ENCODE assay signal across 9 cellular contexts in genomic region chr16:10827691-10828341, GRCh38. TPM values are rescaled to one million over a fixed set of nuclear protein-coding genes. Genes with fewer than 3 reads are reported as not detected.
A peak's percentile ranks its signal among the peaks of the same experiment; 100 is the strongest.
DNase-seq lines count a peak whose midpoint lies in the region; ATAC-seq and TF ChIP-seq lines count a peak whose summit lies in the region.
"Had no signal": no experiment of that assay in that cellular context is flagged by ENCODE, and none has a peak within 500 bp of the region (broad histone marks: within the 10 kb centered on the region; RNA-seq: fewer than 3 reads in every experiment).

No MANE protein-coding gene starts in this region.

- intact Hi-C loops in lower leg skin (cut with DNase I; ENCODE audit: low total_unique reads) = no loop called here
- intact Hi-C loops in CD8-positive, alpha-beta T cell (cut with DNase I, micrococcal nuclease) = no loop called here
- intact Hi-C loops in CD4-positive, alpha-beta memory T cell (cut with micrococcal nuclease) = no loop called here

- H3K36me3 Mint-ChIP-seq in CD8-positive, alpha-beta T cell = no peaks in the 10 kb centered on the region
- H3K36me3 Mint-ChIP-seq in CD4-positive, alpha-beta memory T cell = no peaks in the 10 kb centered on the region

- ATAC-seq in CD8-positive, alpha-beta T cell = no peak

- no peaks in the 10 kb centered on the region for H3K9me3 Mint-ChIP-seq in CD8-positive, alpha-beta T cell
- H3K9me3 Mint-ChIP-seq in CD4-positive, alpha-beta memory T cell = no peaks in the 10 kb centered on the region
- H3K9me3 Mint-ChIP-seq: activated B cell treated with CpG ODN at 0.5 μM for 24 hours had no signal

- H3K9ac ChIP-seq in subcutaneous abdominal adipose tissue (ENCODE audit: low read length in 5 of 5) = peak overlapping the region; percentile 50 to 75 (median 59)

- WGBS in lower leg skin, 2 donors = 26 to 28% methylated on average over 10 to 11 of the region's 11 CpGs

- POLR2A ChIA-PET in CD8-positive, alpha-beta T cell (lab: Charles Lee) = interaction anchor here (0.6 kb wide), 1 partner anchor 53 kb away, joined by 3 read pairs; no protein-coding TSS in a partner anchor
- POLR2A ChIA-PET in CD4-positive, alpha-beta memory T cell (lab: Charles Lee; ENCODE audit: partially characterized antibody) = no interaction called here

- CTCF ChIA-PET in CD8-positive, alpha-beta T cell (lab: Charles Lee) = no interaction called here
- CTCF ChIA-PET in CD4-positive, alpha-beta memory T cell (lab: Charles Lee; ENCODE audit: partially characterized antibody) = no interaction called here

- H3K27me3 ChIP-seq in subcutaneous abdominal adipose tissue (ENCODE audit: control insufficient read depth in 5 of 5, insufficient read depth in 4 of 5, low read length in 5 of 5) = no peaks in the 10 kb centered on the region
- no peaks in the 10 kb centered on the region for H3K27me3 ChIP-seq in CD8-positive, alpha-beta T cell (ENCODE audit: insufficient read depth, low read length)
- no peaks in the 10 kb centered on the region for H3K27me3 ChIP-seq in CD4-positive, alpha-beta memory T cell (ENCODE audit: insufficient read depth, low read length)

- no peak overlapping the region for H3K4me3 Mint-ChIP-seq in CD8-positive, alpha-beta T cell
- H3K4me3 Mint-ChIP-seq in CD4-positive, alpha-beta memory T cell = no peak overlapping the region
- H3K4me3 Mint-ChIP-seq: activated B cell treated with CpG ODN at 0.5 μM for 24 hours had no signal

- H3K27ac ChIP-seq in subcutaneous abdominal adipose tissue (ENCODE audit: low read depth, low read length) = peak overlapping the region; percentile 94
- no peak overlapping the region for H3K27ac ChIP-seq in CD8-positive, alpha-beta T cell (ENCODE audit: low read depth, low read length)
- H3K27ac ChIP-seq in CD4-positive, alpha-beta memory T cell (ENCODE audit: low read depth, low read length) = no peak overlapping the region

- peaks cover 8 to 36% (median 28%) of the 10 kb centered on the region in 5 donors for H3K4me1 ChIP-seq in subcutaneous abdominal adipose tissue (ENCODE audit: control insufficient read depth in 5 of 5, insufficient read depth in 5 of 5, low read length in 5 of 5)
- H3K4me1 ChIP-seq in CD8-positive, alpha-beta T cell (ENCODE audit: insufficient read depth, low read length) = no peaks in the 10 kb centered on the region
- no peaks in the 10 kb centered on the region for H3K4me1 ChIP-seq in CD4-positive, alpha-beta memory T cell (ENCODE audit: insufficient read depth, low read length)

- H3K4me3 ChIP-seq in HFF-Myc (replicated peaks; ENCODE audit: low read depth, low read length) = no peak overlapping the region
- no peak overlapping the region for H3K4me3 ChIP-seq in choroid plexus epithelial cell (ENCODE audit: low read depth, low read length)
- no peak overlapping the region for H3K4me3 ChIP-seq in lower leg skin (ENCODE audit: low read depth, poor library complexity, severe bottlenecking)
- H3K4me3 ChIP-seq in subcutaneous abdominal adipose tissue (ENCODE audit: low read depth in 1 of 5, low read length in 5 of 5) = peak overlapping the region in 3 of 5 donors; percentile 3 to 42 (median 11)
- no peak overlapping the region for H3K4me3 ChIP-seq in CD8-positive, alpha-beta T cell (ENCODE audit: low read depth, low read length)
- H3K4me3 ChIP-seq in CD4-positive, alpha-beta memory T cell (ENCODE audit: low read length in 2 of 2) = no peak overlapping the region

- no peaks in the 10 kb centered on the region for H3K27me3 Mint-ChIP-seq in CD8-positive, alpha-beta T cell (ENCODE audit: low read depth)
- peaks cover 2 to 4% of the 10 kb centered on the region in 2 donors for H3K27me3 Mint-ChIP-seq in CD4-positive, alpha-beta memory T cell
- H3K27me3 Mint-ChIP-seq: activated B cell treated with CpG ODN at 0.5 μM for 24 hours had no signal

- TF ChIP-seq POLR2A in lower leg skin (IDR thresholded peaks at IDR 0.05) = no peak

- no peak overlapping the region for H3K27ac Mint-ChIP-seq in CD8-positive, alpha-beta T cell
- H3K27ac Mint-ChIP-seq in CD4-positive, alpha-beta memory T cell = no peak overlapping the region

- H3K4me1 Mint-ChIP-seq in CD8-positive, alpha-beta T cell (ENCODE audit: low read depth) = no peaks in the 10 kb centered on the region
- no peaks in the 10 kb centered on the region for H3K4me1 Mint-ChIP-seq in CD4-positive, alpha-beta memory T cell

- no peaks in the 10 kb centered on the region for H3K36me3 ChIP-seq in subcutaneous abdominal adipose tissue (ENCODE audit: control insufficient read depth in 5 of 5, insufficient read depth in 5 of 5, low read length in 5 of 5)
- H3K36me3 ChIP-seq in CD8-positive, alpha-beta T cell (ENCODE audit: insufficient read depth, low read length) = no peaks in the 10 kb centered on the region
- H3K36me3 ChIP-seq in CD4-positive, alpha-beta memory T cell (ENCODE audit: insufficient read depth, low read length) = no peaks in the 10 kb centered on the region

- H3K9me3 ChIP-seq in subcutaneous abdominal adipose tissue (ENCODE audit: control insufficient read depth in 5 of 5, low read length in 5 of 5) = no peaks in the 10 kb centered on the region
- no peaks in the 10 kb centered on the region for H3K9me3 ChIP-seq in CD8-positive, alpha-beta T cell (ENCODE audit: low read length)
- H3K9me3 ChIP-seq in CD4-positive, alpha-beta memory T cell (ENCODE audit: control insufficient read depth in 1 of 2, low read length in 2 of 2) = no peaks in the 10 kb centered on the region

- TF ChIP-seq CTCF in HFF-Myc (IDR thresholded peaks at IDR 0.05; ENCODE audit: low read depth, low read length, missing control alignments) (no peak), choroid plexus epithelial cell (conservative IDR thresholded peaks at IDR 0.05; ENCODE audit: low read depth, low read length) (no peak), lower leg skin (IDR thresholded peaks at IDR 0.05) (no peak)
- no peak for TF ChIP-seq CTCF in CD8-positive, alpha-beta T cell (IDR thresholded peaks at IDR 0.05)

- DNase-seq in HFF-Myc (ENCODE audit: extremely low read depth, low read depth) (peak; percentile 51), choroid plexus epithelial cell (ENCODE audit: low read depth) (peak; percentile 56), lower leg skin (ENCODE audit: low spot score in 2 of 2) (peak; percentile 81 to 90), NOMO-1 (lab: John Stamatoyannopoulos, UW; ENCODE audit: unreplicated experiment in 2 of 2) (no peak)
- DNase-seq in CD8-positive, alpha-beta T cell = no peak
- DNase-seq in CD4-positive, alpha-beta memory T cell = no peak
- no peak for DNase-seq in activated CD4-positive, alpha-beta T cell treated with anti-CD3 and anti-CD28 coated beads for 1 hour
- DNase-seq: activated B cell treated with CpG ODN at 0.5 μM for 24 hours had no signal

RNA-seq across cellular contexts. Expression of gene TVP23A, which starts 9.2 kb away (rescaled TPM):
- total RNA-seq in lower leg skin = under 1 TPM in 2 of 4 donors, not detected in 2; 0.19 TPM
- total RNA-seq in CD8-positive, alpha-beta T cell = not detected
- not detected for total RNA-seq in CD4-positive, alpha-beta memory T cell
- under 1 TPM in 1 of 2 donors, not detected in 1; 0.18 TPM for polyA plus RNA-seq in CD4-positive, alpha-beta memory T cell

RNA-seq across cellular contexts. Expression of gene CIITA, which starts 49.2 kb away (rescaled TPM):
- 10 to 100 TPM; 14.0 to 20.1 (median 17.9) TPM for total RNA-seq in lower leg skin
- 1 to 10 TPM; 4.0 to 5.8 TPM for total RNA-seq in CD8-positive, alpha-beta T cell
- 1 to 10 TPM; 1.5 to 1.6 TPM for total RNA-seq in CD4-positive, alpha-beta memory T cell
- polyA plus RNA-seq in CD4-positive, alpha-beta memory T cell = 1 to 10 TPM in 1 of 2 donors, under 1 TPM in 1; 0.08 to 1.6 TPM

Comparison
In these comparisons a context has a peak if more than half of its experiments do, and no peak if none do; other contexts are left out.
1. DNase-seq: peak in HFF-Myc (single experiment), choroid plexus epithelial cell (single experiment) and lower leg skin (2 of 2); none in NOMO-1 (0 of 2), CD8-positive, alpha-beta T cell (0 of 7), CD4-positive, alpha-beta memory T cell (0 of 5) and activated CD4-positive, alpha-beta T cell treated with anti-CD3 and anti-CD28 coated beads for 1 hour (single experiment).
2. H3K4me3 ChIP-seq: peak in subcutaneous abdominal adipose tissue (3 of 5); none in HFF-Myc (single experiment), choroid plexus epithelial cell (single experiment), lower leg skin (single experiment), CD8-positive, alpha-beta T cell (single experiment) and CD4-positive, alpha-beta memory T cell (0 of 2).